1 cellular context compared by ENCODE assay signal in the genomic region with DNA sequence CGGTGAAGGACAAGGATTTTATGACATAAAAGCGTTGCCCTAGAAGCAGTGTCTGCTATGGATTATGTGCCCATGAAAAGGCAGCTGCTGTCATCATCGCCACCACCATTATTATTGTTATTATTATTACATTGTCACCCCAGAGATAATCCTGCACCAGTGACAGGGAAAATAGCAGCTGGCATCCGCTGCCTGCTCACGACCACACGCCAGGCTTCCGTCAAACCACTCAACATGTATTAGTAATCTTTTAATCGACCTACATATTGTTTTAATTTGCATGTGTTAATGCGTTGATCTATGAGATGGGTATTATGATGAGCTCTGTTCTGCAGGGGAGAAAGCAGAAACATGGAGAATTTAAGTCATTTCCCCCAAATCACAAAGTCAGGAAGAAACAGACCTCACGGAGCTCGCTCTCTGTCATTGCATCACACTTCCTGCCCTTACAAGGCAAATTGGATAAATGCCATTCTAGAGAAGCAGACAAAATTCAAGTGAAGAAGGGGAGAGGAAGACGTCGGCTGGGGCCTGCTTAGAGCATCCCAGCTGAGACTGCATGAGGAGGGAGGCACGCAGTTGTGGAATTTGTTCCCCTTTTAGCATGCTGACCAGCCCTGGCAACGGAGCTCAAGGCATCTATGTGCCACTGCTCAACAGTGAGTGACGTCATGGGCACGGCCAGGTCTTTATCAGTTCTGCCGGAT.
A peak's percentile ranks its signal among the peaks of the same experiment; 100 is the strongest.
TF ChIP-seq lines count a peak whose summit lies in the region.

A gene with protein sequence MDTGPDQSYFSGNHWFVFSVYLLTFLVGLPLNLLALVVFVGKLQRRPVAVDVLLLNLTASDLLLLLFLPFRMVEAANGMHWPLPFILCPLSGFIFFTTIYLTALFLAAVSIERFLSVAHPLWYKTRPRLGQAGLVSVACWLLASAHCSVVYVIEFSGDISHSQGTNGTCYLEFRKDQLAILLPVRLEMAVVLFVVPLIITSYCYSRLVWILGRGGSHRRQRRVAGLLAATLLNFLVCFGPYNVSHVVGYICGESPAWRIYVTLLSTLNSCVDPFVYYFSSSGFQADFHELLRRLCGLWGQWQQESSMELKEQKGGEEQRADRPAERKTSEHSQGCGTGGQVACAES (plus strand): TSS at position 594 of the 707 bp plus-strand sequence. CDS start 431 bp downstream, outside the sequence.

TF ChIP-seq in HepG2, 621 proteins besides CTCF, POLR2A, EP300 and RAD21:
- peak; percentile 86 for TF ChIP-seq ATF7 (IDR thresholded peaks at IDR 0.05)
- TF ChIP-seq ATF7 (CRISPR knock-in tag; IDR thresholded peaks at IDR 0.05), result no peak
- no peak for TF ChIP-seq ZNF569 (CRISPR knock-in tag; IDR thresholded peaks at IDR 0.05; ENCODE audit: borderline replicate concordance)
- TF ChIP-seq ARNT (IDR thresholded peaks at IDR 0.05), result no peak
- no peak for TF ChIP-seq ZNF501 (CRISPR knock-in tag; IDR thresholded peaks at IDR 0.05)
- no peak for TF ChIP-seq SIN3B (IDR thresholded peaks at IDR 0.05; ENCODE audit: low read length)
- TF ChIP-seq, protein P1, sequence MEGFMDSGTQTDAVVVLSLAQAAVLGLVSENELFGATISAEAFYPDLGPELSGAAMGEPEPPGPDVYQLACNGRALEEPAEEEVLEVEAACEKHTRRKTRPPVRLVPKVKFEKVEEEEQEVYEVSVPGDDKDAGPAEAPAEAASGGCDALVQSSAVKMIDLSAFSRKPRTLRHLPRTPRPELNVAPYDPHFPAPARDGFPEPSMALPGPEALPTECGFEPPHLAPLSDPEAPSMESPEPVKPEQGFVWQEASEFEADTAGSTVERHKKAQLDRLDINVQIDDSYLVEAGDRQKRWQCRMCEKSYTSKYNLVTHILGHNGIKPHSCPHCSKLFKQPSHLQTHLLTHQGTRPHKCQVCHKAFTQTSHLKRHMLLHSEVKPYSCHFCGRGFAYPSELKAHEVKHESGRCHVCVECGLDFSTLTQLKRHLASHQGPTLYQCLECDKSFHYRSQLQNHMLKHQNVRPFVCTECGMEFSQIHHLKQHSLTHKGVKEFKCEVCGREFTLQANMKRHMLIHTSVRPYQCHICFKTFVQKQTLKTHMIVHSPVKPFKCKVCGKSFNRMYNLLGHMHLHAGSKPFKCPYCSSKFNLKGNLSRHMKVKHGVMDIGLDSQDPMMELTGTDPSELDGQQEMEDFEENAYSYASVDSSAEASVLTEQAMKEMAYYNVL (CRISPR knock-in tag; IDR thresholded peaks at IDR 0.05; ENCODE audit: borderline replicate concordance), result no peak
- TF ChIP-seq ONECUT2 (CRISPR knock-in tag; IDR thresholded peaks at IDR 0.05), result no peak
- TF ChIP-seq SYNCRIP (IDR thresholded peaks at IDR 0.05; ENCODE audit: insufficient read depth, low read depth, low read length), result no peak
- TF ChIP-seq CEBPB (IDR thresholded peaks at IDR 0.05; ENCODE audit: borderline replicate concordance, low read depth, low read length), result peak; percentile 30; the same call in 1 of the 2 replicates
- TF ChIP-seq, protein P2, sequence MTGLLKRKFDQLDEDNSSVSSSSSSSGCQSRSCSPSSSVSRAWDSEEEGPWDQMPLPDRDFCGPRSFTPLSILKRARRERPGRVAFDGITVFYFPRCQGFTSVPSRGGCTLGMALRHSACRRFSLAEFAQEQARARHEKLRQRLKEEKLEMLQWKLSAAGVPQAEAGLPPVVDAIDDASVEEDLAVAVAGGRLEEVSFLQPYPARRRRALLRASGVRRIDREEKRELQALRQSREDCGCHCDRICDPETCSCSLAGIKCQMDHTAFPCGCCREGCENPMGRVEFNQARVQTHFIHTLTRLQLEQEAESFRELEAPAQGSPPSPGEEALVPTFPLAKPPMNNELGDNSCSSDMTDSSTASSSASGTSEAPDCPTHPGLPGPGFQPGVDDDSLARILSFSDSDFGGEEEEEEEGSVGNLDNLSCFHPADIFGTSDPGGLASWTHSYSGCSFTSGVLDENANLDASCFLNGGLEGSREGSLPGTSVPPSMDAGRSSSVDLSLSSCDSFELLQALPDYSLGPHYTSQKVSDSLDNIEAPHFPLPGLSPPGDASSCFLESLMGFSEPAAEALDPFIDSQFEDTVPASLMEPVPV (CRISPR knock-in tag; IDR thresholded peaks at IDR 0.05), result no peak
- TF ChIP-seq NCOA1 (CRISPR knock-in tag; IDR thresholded peaks at IDR 0.05), result no peak
- TF ChIP-seq CEBPG (CRISPR knock-in tag; IDR thresholded peaks at IDR 0.05), result peak; percentile 40; the same call in 1 of the 2 replicates
- peak; percentile 86 for TF ChIP-seq CREB1 (IDR thresholded peaks at IDR 0.05)
- TF ChIP-seq CREB1 (CRISPR knock-in tag; IDR thresholded peaks at IDR 0.05), result no peak
- TF ChIP-seq ZNF720 (CRISPR knock-in tag; IDR thresholded peaks at IDR 0.05), result no peak
- TF ChIP-seq ZNF850 (CRISPR knock-in tag; conservative IDR thresholded peaks at IDR 0.05), result no peak
- TF ChIP-seq, protein P3, sequence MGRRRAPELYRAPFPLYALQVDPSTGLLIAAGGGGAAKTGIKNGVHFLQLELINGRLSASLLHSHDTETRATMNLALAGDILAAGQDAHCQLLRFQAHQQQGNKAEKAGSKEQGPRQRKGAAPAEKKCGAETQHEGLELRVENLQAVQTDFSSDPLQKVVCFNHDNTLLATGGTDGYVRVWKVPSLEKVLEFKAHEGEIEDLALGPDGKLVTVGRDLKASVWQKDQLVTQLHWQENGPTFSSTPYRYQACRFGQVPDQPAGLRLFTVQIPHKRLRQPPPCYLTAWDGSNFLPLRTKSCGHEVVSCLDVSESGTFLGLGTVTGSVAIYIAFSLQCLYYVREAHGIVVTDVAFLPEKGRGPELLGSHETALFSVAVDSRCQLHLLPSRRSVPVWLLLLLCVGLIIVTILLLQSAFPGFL (CRISPR knock-in tag; IDR thresholded peaks at IDR 0.05), result no peak
- TF ChIP-seq PAWR (CRISPR knock-in tag; IDR thresholded peaks at IDR 0.05; ENCODE audit: borderline replicate concordance), result no peak
- no peak for TF ChIP-seq ZNF143 (CRISPR knock-in tag; IDR thresholded peaks at IDR 0.05)
- TF ChIP-seq NR1H2 (CRISPR knock-in tag; IDR thresholded peaks at IDR 0.05; ENCODE audit: borderline replicate concordance, low read depth), result no peak
- TF ChIP-seq, protein P4, sequence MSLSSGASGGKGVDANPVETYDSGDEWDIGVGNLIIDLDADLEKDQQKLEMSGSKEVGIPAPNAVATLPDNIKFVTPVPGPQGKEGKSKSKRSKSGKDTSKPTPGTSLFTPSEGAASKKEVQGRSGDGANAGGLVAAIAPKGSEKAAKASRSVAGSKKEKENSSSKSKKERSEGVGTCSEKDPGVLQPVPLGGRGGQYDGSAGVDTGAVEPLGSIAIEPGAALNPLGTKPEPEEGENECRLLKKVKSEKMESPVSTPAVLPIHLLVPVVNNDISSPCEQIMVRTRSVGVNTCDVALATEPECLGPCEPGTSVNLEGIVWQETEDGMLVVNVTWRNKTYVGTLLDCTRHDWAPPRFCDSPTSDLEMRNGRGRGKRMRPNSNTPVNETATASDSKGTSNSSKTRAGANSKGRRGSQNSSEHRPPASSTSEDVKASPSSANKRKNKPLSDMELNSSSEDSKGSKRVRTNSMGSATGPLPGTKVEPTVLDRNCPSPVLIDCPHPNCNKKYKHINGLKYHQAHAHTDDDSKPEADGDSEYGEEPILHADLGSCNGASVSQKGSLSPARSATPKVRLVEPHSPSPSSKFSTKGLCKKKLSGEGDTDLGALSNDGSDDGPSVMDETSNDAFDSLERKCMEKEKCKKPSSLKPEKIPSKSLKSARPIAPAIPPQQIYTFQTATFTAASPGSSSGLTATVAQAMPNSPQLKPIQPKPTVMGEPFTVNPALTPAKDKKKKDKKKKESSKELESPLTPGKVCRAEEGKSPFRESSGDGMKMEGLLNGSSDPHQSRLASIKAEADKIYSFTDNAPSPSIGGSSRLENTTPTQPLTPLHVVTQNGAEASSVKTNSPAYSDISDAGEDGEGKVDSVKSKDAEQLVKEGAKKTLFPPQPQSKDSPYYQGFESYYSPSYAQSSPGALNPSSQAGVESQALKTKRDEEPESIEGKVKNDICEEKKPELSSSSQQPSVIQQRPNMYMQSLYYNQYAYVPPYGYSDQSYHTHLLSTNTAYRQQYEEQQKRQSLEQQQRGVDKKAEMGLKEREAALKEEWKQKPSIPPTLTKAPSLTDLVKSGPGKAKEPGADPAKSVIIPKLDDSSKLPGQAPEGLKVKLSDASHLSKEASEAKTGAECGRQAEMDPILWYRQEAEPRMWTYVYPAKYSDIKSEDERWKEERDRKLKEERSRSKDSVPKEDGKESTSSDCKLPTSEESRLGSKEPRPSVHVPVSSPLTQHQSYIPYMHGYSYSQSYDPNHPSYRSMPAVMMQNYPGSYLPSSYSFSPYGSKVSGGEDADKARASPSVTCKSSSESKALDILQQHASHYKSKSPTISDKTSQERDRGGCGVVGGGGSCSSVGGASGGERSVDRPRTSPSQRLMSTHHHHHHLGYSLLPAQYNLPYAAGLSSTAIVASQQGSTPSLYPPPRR (CRISPR knock-in tag; IDR thresholded peaks at IDR 0.05; ENCODE audit: borderline replicate concordance), result no peak
- no peak for TF ChIP-seq SMC3 (IDR thresholded peaks at IDR 0.05; ENCODE audit: low read length)
